8 cellular contexts compared by ENCODE assay signal in genomic region chr7:65007036-65007435, GRCh38. TPM values are rescaled to one million over a fixed set of nuclear protein-coding genes. Genes with fewer than 3 reads are reported as not detected.
DNase-seq lines count a peak whose midpoint lies in the region; ATAC-seq and TF ChIP-seq lines count a peak whose summit lies in the region.
"Not testable (repeated sequence)": the region's sequence is repeated elsewhere in the genome, so short reads cannot be mapped to it uniquely, and the experiment has no call there.

No MANE protein-coding gene starts in this region.

- ATAC-seq in central memory CD8-positive, alpha-beta T cell (replicated peaks; ENCODE audit: extremely low read depth, poor library complexity, severe bottlenecking), result peak; percentile 16

- H3K36me3 ChIP-seq in CD8-positive, alpha-beta memory T cell (ENCODE audit: insufficient read depth, low read length); HUES64 (ENCODE audit: insufficient read depth, low read length); iPS-18a (ENCODE audit: control insufficient read depth, low read depth, low read length); suprapubic skin: not testable (repeated sequence)
- peaks cover 12% of the 10 kb centered on the region for H3K36me3 ChIP-seq in neural progenitor cell

- peak overlapping the region; percentile 51 for H2AFZ ChIP-seq in neural progenitor cell (replicated peaks)

- peaks cover 42 to 50% (median 47%) of the 10 kb centered on the region in 3 donors for H3K4me1 Mint-ChIP-seq in CD8-positive, alpha-beta memory T cell
- peaks cover 34% of the 10 kb centered on the region for H3K4me1 Mint-ChIP-seq in activated CD4-positive, alpha-beta memory T cell treated with anti-CD3 and anti-CD28 coated beads for 36 hours (ENCODE audit: low read depth)
- peaks cover 42% of the 10 kb centered on the region for H3K4me1 Mint-ChIP-seq in central memory CD8-positive, alpha-beta T cell
- peaks cover 16% of the 10 kb centered on the region for H3K4me1 Mint-ChIP-seq in neural progenitor cell

- not testable (repeated sequence) for TF ChIP-seq POLR2A in suprapubic skin (IDR thresholded peaks at IDR 0.05)

- not testable (repeated sequence) for H3K9me3 Mint-ChIP-seq in CD8-positive, alpha-beta memory T cell; central memory CD8-positive, alpha-beta T cell
- H3K9me3 Mint-ChIP-seq in activated CD4-positive, alpha-beta memory T cell treated with anti-CD3 and anti-CD28 coated beads for 36 hours, result peaks cover 11% of the 10 kb centered on the region
- H3K9me3 Mint-ChIP-seq in neural progenitor cell, result peaks cover 34% of the 10 kb centered on the region

- DNase-seq in CD8-positive, alpha-beta memory T cell, result peak in 1 of 5 donors; percentile 20
- DNase-seq in OCI-M1 (lab: John Stamatoyannopoulos, UW), result peak; percentile 87
- not testable (repeated sequence) for DNase-seq in activated CD4-positive, alpha-beta memory T cell treated with anti-CD3 and anti-CD28 coated beads for 36 hours; central memory CD8-positive, alpha-beta T cell (ENCODE audit: low spot score in 2 of 2); neural progenitor cell (ENCODE audit: low spot score); suprapubic skin (ENCODE audit: low spot score in 2 of 2)

- H3K79me2 ChIP-seq in neural progenitor cell (ENCODE audit: low read depth), result peaks cover 42% of the 10 kb centered on the region

- not testable (repeated sequence) for TF ChIP-seq EP300 in suprapubic skin (IDR thresholded peaks at IDR 0.05)

- H3K27me3 Mint-ChIP-seq in CD8-positive, alpha-beta memory T cell; activated CD4-positive, alpha-beta memory T cell treated with anti-CD3 and anti-CD28 coated beads for 36 hours; central memory CD8-positive, alpha-beta T cell; neural progenitor cell (ENCODE audit: insufficient read depth, low read depth): not testable (repeated sequence)

- WGBS in HUES64, result 82% methylated on average over 3 of the region's 4 CpGs
- 59% methylated on average over 4 of the region's 4 CpGs for WGBS in suprapubic skin

- POLR2A ChIA-PET in CD8-positive, alpha-beta memory T cell (lab: Charles Lee), result interaction anchor here (0.5 to 1.8 kb wide), 6 partner anchors 31 to 367 kb away, joined by 3 to 25 read pairs (median 9); partner anchors contain the start of genes ZNF107, ZNF138, ZNF273 and ZNF92
- POLR2A ChIA-PET in activated CD4-positive, alpha-beta memory T cell treated with anti-CD3 and anti-CD28 coated beads for 36 hours (lab: Charles Lee), result interaction anchor here (0.6 to 1.8 kb wide), 9 partner anchors 31 to 700 kb away, joined by 3 to 15 read pairs (median 4); partner anchors contain the start of genes ZNF107, ZNF138, ZNF273 and ZNF680

- H4K20me1 ChIP-seq in neural progenitor cell (ENCODE audit: low read depth), result not testable (repeated sequence)

- H3K4me3 ChIP-seq in CD8-positive, alpha-beta memory T cell (ENCODE audit: low read length), result peak overlapping the region; percentile 95
- H3K4me3 ChIP-seq in HUES64 (ENCODE audit: low read length) (peak overlapping the region; percentile 91), iPS-18a (ENCODE audit: low read length) (peak overlapping the region; percentile 81), neural progenitor cell (peak overlapping the region; percentile 76), suprapubic skin (peak overlapping the region; percentile 67)

- H3K4me3 Mint-ChIP-seq in CD8-positive, alpha-beta memory T cell, result peak overlapping the region; percentile 92 to 99 (median 96)
- peak overlapping the region; percentile 95 for H3K4me3 Mint-ChIP-seq in activated CD4-positive, alpha-beta memory T cell treated with anti-CD3 and anti-CD28 coated beads for 36 hours
- H3K4me3 Mint-ChIP-seq in central memory CD8-positive, alpha-beta T cell, result peak overlapping the region; percentile 94
- H3K4me3 Mint-ChIP-seq in neural progenitor cell, result peak overlapping the region; percentile 98

- not testable (repeated sequence) for H3K9me3 ChIP-seq in CD8-positive, alpha-beta memory T cell (ENCODE audit: low read length); HUES64 (ENCODE audit: insufficient read depth, low read depth, low read length); iPS-18a (ENCODE audit: control insufficient read depth, low read depth, low read length); neural progenitor cell (ENCODE audit: low read depth); suprapubic skin

- H3K27ac Mint-ChIP-seq in CD8-positive, alpha-beta memory T cell, result peak overlapping the region; percentile 80 to 98 (median 96)
- H3K27ac Mint-ChIP-seq in activated CD4-positive, alpha-beta memory T cell treated with anti-CD3 and anti-CD28 coated beads for 36 hours, result peak overlapping the region; percentile 70
- peak overlapping the region; percentile 97 for H3K27ac Mint-ChIP-seq in central memory CD8-positive, alpha-beta T cell (ENCODE audit: low read depth)
- H3K27ac Mint-ChIP-seq in neural progenitor cell, result peak overlapping the region; percentile 89

- intact Hi-C loops in activated CD4-positive, alpha-beta memory T cell treated with anti-CD3 and anti-CD28 coated beads for 36 hours (cut with micrococcal nuclease), result loop anchor here (2.0 to 10.0 kb wide), 3 partner anchors 342 to 692 kb away; partner anchors contain the start of genes ZNF107, ZNF736 and ZNF92

- peak overlapping the region; percentile 85 for H3K27ac ChIP-seq in CD8-positive, alpha-beta memory T cell (ENCODE audit: low read depth, low read length)
- H3K27ac ChIP-seq in HUES64 (ENCODE audit: low read depth, low read length); iPS-18a (ENCODE audit: low read length); neural progenitor cell: not testable (repeated sequence)
- peak overlapping the region; percentile 85 for H3K27ac ChIP-seq in suprapubic skin

- H3K4me1 ChIP-seq in CD8-positive, alpha-beta memory T cell (ENCODE audit: insufficient read depth, low read length), result peaks cover 24% of the 10 kb centered on the region
- not testable (repeated sequence) for H3K4me1 ChIP-seq in HUES64 (ENCODE audit: insufficient read depth, low read length); iPS-18a (ENCODE audit: control insufficient read depth, low read depth, low read length); neural progenitor cell
- H3K4me1 ChIP-seq in suprapubic skin, result peaks cover 30% of the 10 kb centered on the region

- H3F3A ChIP-seq in neural progenitor cell (ENCODE audit: low read depth), result not testable (repeated sequence)

- H3K4me2 ChIP-seq in neural progenitor cell, result not testable (repeated sequence)

- not testable (repeated sequence) for TF ChIP-seq CTCF in neural progenitor cell (IDR thresholded peaks at IDR 0.05); suprapubic skin (IDR thresholded peaks at IDR 0.05)

- CTCF ChIA-PET in CD8-positive, alpha-beta memory T cell (lab: Charles Lee), result interaction anchor here (0.7 to 1.5 kb wide), 3 partner anchors 12 to 700 kb away, joined by 3 to 4 read pairs (median 3); no protein-coding TSS in a partner anchor
- CTCF ChIA-PET in activated CD4-positive, alpha-beta memory T cell treated with anti-CD3 and anti-CD28 coated beads for 36 hours (lab: Charles Lee), result interaction anchor here (0.7 to 1.5 kb wide), 3 partner anchors 33 to 377 kb away, joined by 3 read pairs; no protein-coding TSS in a partner anchor

- not testable (repeated sequence) for H3K27me3 ChIP-seq in CD8-positive, alpha-beta memory T cell (ENCODE audit: insufficient read depth, low read length, poor library complexity, severe bottlenecking); HUES64 (ENCODE audit: insufficient read depth, low read length); iPS-18a (ENCODE audit: control insufficient read depth, insufficient read depth, low read length); neural progenitor cell; suprapubic skin

- peaks cover 13 to 28% (median 14%) of the 10 kb centered on the region in 3 donors for H3K36me3 Mint-ChIP-seq in CD8-positive, alpha-beta memory T cell
- H3K36me3 Mint-ChIP-seq in activated CD4-positive, alpha-beta memory T cell treated with anti-CD3 and anti-CD28 coated beads for 36 hours, result peaks cover 28% of the 10 kb centered on the region
- not testable (repeated sequence) for H3K36me3 Mint-ChIP-seq in central memory CD8-positive, alpha-beta T cell (ENCODE audit: insufficient read depth)
- H3K36me3 Mint-ChIP-seq in neural progenitor cell, result peaks cover 33% of the 10 kb centered on the region

- H3K9ac ChIP-seq in HUES64 (ENCODE audit: low read depth, low read length); neural progenitor cell: not testable (repeated sequence)
- H3K9ac ChIP-seq in iPS-18a (ENCODE audit: low read length), result peak overlapping the region; percentile 91

RNA-seq across cellular contexts. Expression of gene ERV3-1, which starts 0.5 kb away (rescaled TPM):
- 1 to 10 TPM; 6.0 to 7.1 TPM for total RNA-seq in CD8-positive, alpha-beta memory T cell
- polyA plus RNA-seq in CD8-positive, alpha-beta memory T cell, result 7.2 TPM
- polyA plus RNA-seq in HUES64 (2013, experiment 1 of 2), result 8.3 TPM
- polyA plus RNA-seq in HUES64 (2013, experiment 2 of 2), result 9.8 TPM
- total RNA-seq in activated CD4-positive, alpha-beta memory T cell treated with anti-CD3 and anti-CD28 coated beads for 36 hours, result 1 to 10 TPM; 8.2 to 8.7 TPM
- 44.6 and 50.0 TPM in 2 replicates for total RNA-seq in neural progenitor cell (ENCODE audit: low replicate concordance)
- total RNA-seq in suprapubic skin, result 10 to 100 TPM; 11.3 to 45.1 (median 33.4) TPM

RNA-seq across cellular contexts. Expression of gene ZNF117, which starts 16.2 kb away (rescaled TPM):
- total RNA-seq in CD8-positive, alpha-beta memory T cell, result 1 to 10 TPM; 3.5 to 3.8 TPM
- polyA plus RNA-seq in CD8-positive, alpha-beta memory T cell, result 0.89 TPM
- polyA plus RNA-seq in HUES64 (2013, experiment 1 of 2), result 8.3 TPM
- 10.8 TPM for polyA plus RNA-seq in HUES64 (2013, experiment 2 of 2)
- total RNA-seq in activated CD4-positive, alpha-beta memory T cell treated with anti-CD3 and anti-CD28 coated beads for 36 hours, result 1 to 10 TPM; 3.3 to 4.2 TPM
- 35.8 and 71.6 TPM in 2 replicates for total RNA-seq in neural progenitor cell (ENCODE audit: low replicate concordance)
- total RNA-seq in suprapubic skin, result 10 to 100 TPM in 2 of 4 donors, 1 to 10 TPM in 2; 5.3 to 18.2 (median 11.8) TPM
